In genomic region chrX:71542825-71543224, GRCh38 we compare ENCODE assay signal across 12 cellular contexts. TPM values are rescaled to one million over a fixed set of nuclear protein-coding genes. Genes with fewer than 3 reads are reported as not detected.
DNase-seq lines count a peak whose midpoint lies in the region; ATAC-seq and TF ChIP-seq lines count a peak whose summit lies in the region.
"Had no signal": no experiment of that assay in that cellular context is flagged by ENCODE, and none has a peak within 500 bp of the region (broad histone marks: within the 10 kb centered on the region; RNA-seq: fewer than 3 reads in every experiment).

No MANE protein-coding gene starts in this region.

- peak overlapping the region; percentile 7; the same call in 1 of the 2 replicates for H3K4me3 ChIP-seq in PC-9
- H3K4me3 ChIP-seq in gastrocnemius medialis: no peak overlapping the region
- H3K4me3 ChIP-seq in right lobe of liver: no peak overlapping the region
- H3K4me3 ChIP-seq in Caco-2 (ENCODE audit: low read depth, low read length): no peak overlapping the region
- H3K4me3 ChIP-seq: MG63 had no signal

- peaks cover 63% of the 10 kb centered on the region for H3F3A ChIP-seq in PC-9 (ENCODE audit: insufficient read depth, low read depth)

- H3K4me1 ChIP-seq in PC-9 (replicated peaks; ENCODE audit: insufficient read depth) (peaks cover 51% of the 10 kb centered on the region), gastrocnemius medialis (peaks cover 42 to 59% of the 10 kb centered on the region in 2 donors), right lobe of liver (peaks cover 0 to 28% (median 2%) of the 10 kb centered on the region in 4 donors), Caco-2 (no peaks in the 10 kb centered on the region; the same call in 1 of the 2 replicates)

- peak; percentile 61 to 79 for ATAC-seq in gastrocnemius medialis
- ATAC-seq in right lobe of liver: no peak

- peaks cover 97% of the 10 kb centered on the region for H3K79me2 ChIP-seq in PC-9 (ENCODE audit: low read depth)

- POLR2A ChIA-PET in PC-9 (lab: Charles Lee; ENCODE audit: unreplicated experiment) (interaction anchor here (1.0 kb wide), 1 partner anchor 8 kb away, joined by 14 read pairs; no protein-coding TSS in a partner anchor), Caco-2 (lab: Charles Lee) (no interaction called here)

- H3K27ac ChIP-seq in PC-9 (peak overlapping the region; percentile 77), gastrocnemius medialis (peak overlapping the region; percentile 68 to 95 (median 90)), right lobe of liver (no peak overlapping the region)

- no peaks in the 10 kb centered on the region for H3K27me3 ChIP-seq in PC-9 (ENCODE audit: insufficient read depth, low read depth)
- no peaks in the 10 kb centered on the region for H3K27me3 ChIP-seq in gastrocnemius medialis
- H3K27me3 ChIP-seq in right lobe of liver: no peaks in the 10 kb centered on the region
- no peaks in the 10 kb centered on the region for H3K27me3 ChIP-seq in Caco-2 (replicated peaks; ENCODE audit: control insufficient read depth, insufficient read depth, low read length)
- H3K27me3 ChIP-seq: MG63 had no signal

- BruUV-seq in PC-9 (replicated peaks; lab: Mats Ljungman, UMichigan) (no TSS peak), Caco-2 (replicated peaks; lab: Mats Ljungman, UMichigan) (no TSS peak)

- intact Hi-C loops in activated CD4-positive, alpha-beta T cell treated with anti-CD3 and anti-CD28 coated beads, Interleukin-2, amount 10 ng/mL, durations not matched to agents 24 days and 14 days (cut with micrococcal nuclease): loop anchor here (1.0 to 5.0 kb wide), 2 partner anchors 76 to 109 kb away; no protein-coding TSS in a partner anchor
- intact Hi-C loops in PC-9 (cut with micrococcal nuclease; ENCODE audit: unreplicated experiment) (loop anchor here (1.0 kb wide), 1 partner anchor 10 kb away; the partner anchor contains the start of gene OGT), gastrocnemius medialis (cut with DNase I; ENCODE audit: low total_unique reads) (no loop called here), right lobe of liver (cut with DNase I) (no loop called here), Caco-2 (cut with micrococcal nuclease; ENCODE audit: unreplicated experiment) (no loop called here)

- peak overlapping the region; percentile 95 for H3K27ac Mint-ChIP-seq in activated CD4-positive, alpha-beta T cell treated with anti-CD3 and anti-CD28 coated beads, Interleukin-2, amount 10 ng/mL, durations not matched to agents 24 days and 14 days
- peak overlapping the region in 3 of 5 experiments; percentile 8 to 66 (median 41) for H3K27ac Mint-ChIP-seq in brain
- no peak overlapping the region for H3K27ac Mint-ChIP-seq in Caco-2 (ENCODE audit: unreplicated experiment)
- H3K27ac Mint-ChIP-seq: endodermal cell had no signal

- H3K4me3 Mint-ChIP-seq in activated CD4-positive, alpha-beta T cell treated with anti-CD3 and anti-CD28 coated beads, Interleukin-2, amount 10 ng/mL, durations not matched to agents 24 days and 14 days: peak overlapping the region; percentile 100
- H3K4me3 Mint-ChIP-seq in brain: peak overlapping the region in 2 of 5 experiments; percentile 3 to 37
- H3K4me3 Mint-ChIP-seq in Caco-2 (ENCODE audit: unreplicated experiment): no peak overlapping the region
- H3K4me3 Mint-ChIP-seq: endodermal cell had no signal

- 83% methylated on average over 2 of the region's 2 CpGs for WGBS in right lobe of liver (ENCODE audit: insufficient coverage, low coverage, low lambda C conversion rate, missing lambda C conversion rate)

- CTCF ChIA-PET in PC-9 (lab: Charles Lee): no interaction called here
- CTCF ChIA-PET in Caco-2 (lab: Charles Lee): no interaction called here

- no peaks in the 10 kb centered on the region for H3K9me3 ChIP-seq in PC-9 (ENCODE audit: insufficient read depth, low read depth)
- H3K9me3 ChIP-seq in gastrocnemius medialis: no peaks in the 10 kb centered on the region
- H3K9me3 ChIP-seq in right lobe of liver: no peaks in the 10 kb centered on the region
- no peaks in the 10 kb centered on the region for H3K9me3 ChIP-seq in Caco-2
- H3K9me3 ChIP-seq: MG63 had no signal

- in situ Hi-C loops in gastrocnemius medialis (cut with MboI; ENCODE audit: low sequenced_read_pairs in 4 of 4): no loop called here

- H4K20me1 ChIP-seq in PC-9 (ENCODE audit: insufficient read depth): peaks cover 98% of the 10 kb centered on the region

- TF ChIP-seq POLR2A in gastrocnemius medialis (IDR thresholded peaks at IDR 0.05) (no peak), right lobe of liver (IDR thresholded peaks at IDR 0.05) (no peak)

- TF ChIP-seq CTCF in PC-9 (conservative IDR thresholded peaks at IDR 0.05) (no peak), brain (conservative IDR thresholded peaks at IDR 0.05) (no peak), gastrocnemius medialis (IDR thresholded peaks at IDR 0.05 in 4 of 5, conservative IDR thresholded peaks at IDR 0.05 in 1 of 5) (no peak), right lobe of liver (IDR thresholded peaks at IDR 0.05) (no peak), Caco-2 (IDR thresholded peaks at IDR 0.05; ENCODE audit: insufficient read depth in 1 of 2, low read depth in 1 of 2, low read length in 1 of 2, severe bottlenecking in 1 of 2, unreplicated experiment in 1 of 2) (no peak)

- no peaks in the 10 kb centered on the region for H3K27me3 Mint-ChIP-seq in activated CD4-positive, alpha-beta T cell treated with anti-CD3 and anti-CD28 coated beads, Interleukin-2, amount 10 ng/mL, durations not matched to agents 24 days and 14 days
- H3K27me3 Mint-ChIP-seq in brain (no peaks in the 10 kb centered on the region), Caco-2 (ENCODE audit: insufficient read depth, unreplicated experiment) (no peaks in the 10 kb centered on the region)

- no peaks in the 10 kb centered on the region for H3K9me2 ChIP-seq in PC-9 (ENCODE audit: insufficient read depth)

- H3K36me3 ChIP-seq in PC-9 (ENCODE audit: low read depth): peaks cover 61% of the 10 kb centered on the region
- H3K36me3 ChIP-seq in gastrocnemius medialis: peaks cover 0 to 14% of the 10 kb centered on the region in 2 donors
- H3K36me3 ChIP-seq in right lobe of liver: peaks cover 0 to 15% (median 9%) of the 10 kb centered on the region in 4 donors
- no peaks in the 10 kb centered on the region; the same call in none of the 2 replicates for H3K36me3 ChIP-seq in Caco-2 (ENCODE audit: control insufficient read depth, insufficient read depth, low read length)

- H3K4me2 ChIP-seq in PC-9: peak overlapping the region; percentile 57

- H2AFZ ChIP-seq in PC-9: no peak overlapping the region

- H3K9me3 Mint-ChIP-seq in activated CD4-positive, alpha-beta T cell treated with anti-CD3 and anti-CD28 coated beads, Interleukin-2, amount 10 ng/mL, durations not matched to agents 24 days and 14 days: no peaks in the 10 kb centered on the region
- H3K9me3 Mint-ChIP-seq in brain (no peaks in the 10 kb centered on the region), Caco-2 (ENCODE audit: unreplicated experiment) (no peaks in the 10 kb centered on the region)

- no peak for DNase-seq in activated CD4-positive, alpha-beta T cell treated with anti-CD3 and anti-CD28 coated beads, Interleukin-2, amount 10 ng/mL, durations not matched to agents 24 days and 14 days
- DNase-seq in activated CD4-positive, alpha-beta T cell treated with anti-CD3 and anti-CD28 coated beads, Interleukin-2, amount 50 U/mL, for 48 hours: no peak
- DNase-seq in PC-9 (no peak), gastrocnemius medialis (no peak), right lobe of liver (no peak), NCI-H128 (lab: John Stamatoyannopoulos, UW; ENCODE audit: unreplicated experiment) (no peak), Caco-2 (no peak)
- DNase-seq: endodermal cell, GDM1, hippocampal formation had no signal

- H3K4me1 Mint-ChIP-seq in activated CD4-positive, alpha-beta T cell treated with anti-CD3 and anti-CD28 coated beads, Interleukin-2, amount 10 ng/mL, durations not matched to agents 24 days and 14 days: peaks cover 36% of the 10 kb centered on the region
- H3K4me1 Mint-ChIP-seq in brain (peaks cover 64% of the 10 kb centered on the region), Caco-2 (ENCODE audit: low read depth, unreplicated experiment) (peaks cover 17% of the 10 kb centered on the region)

- peaks cover 68% of the 10 kb centered on the region for H3K36me3 Mint-ChIP-seq in activated CD4-positive, alpha-beta T cell treated with anti-CD3 and anti-CD28 coated beads, Interleukin-2, amount 10 ng/mL, durations not matched to agents 24 days and 14 days (ENCODE audit: low read depth)
- peaks cover 28% of the 10 kb centered on the region for H3K36me3 Mint-ChIP-seq in brain
- peaks cover 74% of the 10 kb centered on the region for H3K36me3 Mint-ChIP-seq in Caco-2 (ENCODE audit: insufficient read depth, unreplicated experiment)

RNA-seq across cellular contexts. Expression of gene OGT, which starts 9.9 kb away (rescaled TPM):
- 284 and 301 TPM in 2 replicates for total RNA-seq in activated CD4-positive, alpha-beta T cell treated with anti-CD3 and anti-CD28 coated beads, Interleukin-2, amount 10 ng/mL, durations not matched to agents 24 days and 14 days
- total RNA-seq in PC-9 (2021) (123 and 159 TPM in 2 replicates), gastrocnemius medialis (100 to 1,000 TPM in 1 of 4 donors, 10 to 100 TPM in 3; 34.5 to 146 (median 62.1) TPM), right lobe of liver (10 to 100 TPM; 35.5 to 67.0 (median 44.5) TPM), Caco-2 (2022) (190 and 211 TPM in 2 replicates)
- 24.4 TPM for polyA plus RNA-seq in brain (ENCODE audit: insufficient read depth, low read depth, low replicate concordance)

RNA-seq across cellular contexts. Expression of gene GCNA, which starts 35.4 kb away (rescaled TPM):
- total RNA-seq in activated CD4-positive, alpha-beta T cell treated with anti-CD3 and anti-CD28 coated beads, Interleukin-2, amount 10 ng/mL, durations not matched to agents 24 days and 14 days: 3.3 and 4.5 TPM in 2 replicates
- total RNA-seq in PC-9 (2021) (0.48 and 1.4 TPM in 2 replicates), gastrocnemius medialis (1 to 10 TPM in 3 of 4 donors, under 1 TPM in 1; 0.95 to 5.4 (median 1.4) TPM), right lobe of liver (1 to 10 TPM in 3 of 6 experiments, under 1 TPM in 3; 0.37 to 1.7 (median 0.95) TPM), Caco-2 (2022) (2.8 and 3.4 TPM in 2 replicates)
- polyA plus RNA-seq in brain (ENCODE audit: insufficient read depth, low read depth, low replicate concordance): 0.15 TPM

Comparison
In these comparisons a context has a peak if more than half of its experiments do, and no peak if none do; other contexts are left out.
1. H3K27ac ChIP-seq: peak in PC-9 (single experiment) and gastrocnemius medialis (4 of 4); none in right lobe of liver (0 of 3).
2. ATAC-seq: peak in gastrocnemius medialis (2 of 2); none in right lobe of liver (0 of 4).
3. intact Hi-C loops: an anchor here in activated CD4-positive, alpha-beta T cell treated with anti-CD3 and anti-CD28 coated beads, Interleukin-2, amount 10 ng/mL, durations not matched to agents 24 days and 14 days (1.0 to 5.0 kb wide) and PC-9 (1.0 kb wide); none called in gastrocnemius medialis, right lobe of liver and Caco-2.